ENCODE assay signal across 8 cellular contexts in genomic region chr1:70205076-70205436, GRCh38. TPM values are rescaled to one million over a fixed set of nuclear protein-coding genes. Genes with fewer than 3 reads are reported as not detected.
DNase-seq lines count a peak whose midpoint lies in the region; ATAC-seq, FAIRE-seq and TF ChIP-seq lines count a peak whose summit lies in the region.

No MANE protein-coding gene starts in this region.

- H3K9me3 ChIP-seq in kidney (ENCODE audit: control insufficient read depth in 1 of 2, low read length in 2 of 2): no peaks in the 10 kb centered on the region
- no peaks in the 10 kb centered on the region for H3K9me3 ChIP-seq in thyroid gland

- WGBS in thyroid gland, 2 donors: 0% methylated on average over 10 of the region's 10 CpGs

- no peaks in the 10 kb centered on the region for H3K27me3 ChIP-seq in thyroid gland

- peak overlapping the region; percentile 96 to 99 for H3K9ac ChIP-seq in kidney (ENCODE audit: low read length in 2 of 2)

- no peaks in the 10 kb centered on the region for H3K9me3 Mint-ChIP-seq in activated CD8-positive, alpha-beta memory T cell treated with anti-CD3 and anti-CD28 coated beads, Interleukin-2, amount 10 ng/mL, durations not matched to agents 7 days and 5 days (ENCODE audit: low read depth)
- no peaks in the 10 kb centered on the region for H3K9me3 Mint-ChIP-seq in activated naive CD8-positive, alpha-beta T cell treated with anti-CD3 and anti-CD28 coated beads for 36 hours

- H3K27me3 Mint-ChIP-seq in activated CD8-positive, alpha-beta memory T cell treated with anti-CD3 and anti-CD28 coated beads, Interleukin-2, amount 10 ng/mL, durations not matched to agents 7 days and 5 days: no peaks in the 10 kb centered on the region
- no peaks in the 10 kb centered on the region for H3K27me3 Mint-ChIP-seq in activated naive CD8-positive, alpha-beta T cell treated with anti-CD3 and anti-CD28 coated beads for 36 hours

- ATAC-seq in activated CD8-positive, alpha-beta memory T cell treated with anti-CD3 and anti-CD28 coated beads, Interleukin-2, amount 10 ng/mL, durations not matched to agents 7 days and 5 days: no peak
- ATAC-seq in HG03103 (IDR thresholded peaks at IDR 0.05; ENCODE audit: low read depth, unreplicated experiment): peak; percentile 32

- DNase-seq in activated CD8-positive, alpha-beta memory T cell treated with anti-CD3 and anti-CD28 coated beads, Interleukin-2, amount 10 ng/mL, durations not matched to agents 7 days and 5 days: no peak
- no peak for DNase-seq in activated CD8-positive, alpha-beta memory T cell treated with anti-CD3 and anti-CD28 coated beads, Interleukin-2, amount 50 U/mL, for 4 hours
- no peak for DNase-seq in activated naive CD8-positive, alpha-beta T cell treated with anti-CD3 and anti-CD28 coated beads for 36 hours
- DNase-seq in kidney: no peak
- no peak for DNase-seq in thyroid gland
- no peak for DNase-seq in GM19240 (ENCODE audit: insufficient read length, low spot score)
- no peak for DNase-seq in NCI-H69 (lab: John Stamatoyannopoulos, UW)

- H3K36me3 ChIP-seq in kidney (ENCODE audit: control insufficient read depth in 1 of 2, insufficient read depth in 2 of 2, low read length in 2 of 2) (peaks cover 0 to 2% of the 10 kb centered on the region in 2 donors), thyroid gland (peaks cover 0 to 3% of the 10 kb centered on the region in 2 donors)

- H3K4me1 ChIP-seq in kidney (ENCODE audit: control insufficient read depth in 1 of 2, insufficient read depth in 1 of 2, low read depth in 1 of 2, low read length in 2 of 2): peaks cover 0 to 6% of the 10 kb centered on the region in 2 donors
- peaks cover 19% of the 10 kb centered on the region in 2 donors for H3K4me1 ChIP-seq in thyroid gland

- TF ChIP-seq CTCF in kidney (IDR thresholded peaks at IDR 0.05; ENCODE audit: borderline replicate concordance, extremely low read depth, insufficient read depth): no peak
- no peak for TF ChIP-seq CTCF in thyroid gland (IDR thresholded peaks at IDR 0.05)

- peaks cover 10% of the 10 kb centered on the region for H3K36me3 Mint-ChIP-seq in activated CD8-positive, alpha-beta memory T cell treated with anti-CD3 and anti-CD28 coated beads, Interleukin-2, amount 10 ng/mL, durations not matched to agents 7 days and 5 days
- peaks cover 20% of the 10 kb centered on the region for H3K36me3 Mint-ChIP-seq in activated naive CD8-positive, alpha-beta T cell treated with anti-CD3 and anti-CD28 coated beads for 36 hours

- H3K27ac ChIP-seq in kidney (ENCODE audit: low read depth in 2 of 2, low read length in 2 of 2): peak overlapping the region; percentile 45 to 92
- H3K27ac ChIP-seq in thyroid gland: peak overlapping the region; percentile 4 to 82 (median 82)

- FAIRE-seq in kidney (lab: Jason Lieb, UNC): no peak

- peaks cover 59% of the 10 kb centered on the region for H3K4me1 Mint-ChIP-seq in activated CD8-positive, alpha-beta memory T cell treated with anti-CD3 and anti-CD28 coated beads, Interleukin-2, amount 10 ng/mL, durations not matched to agents 7 days and 5 days
- peaks cover 57% of the 10 kb centered on the region for H3K4me1 Mint-ChIP-seq in activated naive CD8-positive, alpha-beta T cell treated with anti-CD3 and anti-CD28 coated beads for 36 hours

- H3K27ac Mint-ChIP-seq in activated CD8-positive, alpha-beta memory T cell treated with anti-CD3 and anti-CD28 coated beads, Interleukin-2, amount 10 ng/mL, durations not matched to agents 7 days and 5 days: peak overlapping the region; percentile 100
- H3K27ac Mint-ChIP-seq in activated naive CD8-positive, alpha-beta T cell treated with anti-CD3 and anti-CD28 coated beads for 36 hours: peak overlapping the region; percentile 99

- H3K4me3 ChIP-seq in kidney (ENCODE audit: low read length in 2 of 2) (peak overlapping the region; percentile 86 to 100), thyroid gland (replicated peaks in 1 of 3) (peak overlapping the region; percentile 27 to 76 (median 60))

- intact Hi-C loops in kidney (cut with DNase I) (no loop called here), thyroid gland (cut with DNase I) (no loop called here)

- peak overlapping the region; percentile 91 for H3K4me3 Mint-ChIP-seq in activated CD8-positive, alpha-beta memory T cell treated with anti-CD3 and anti-CD28 coated beads, Interleukin-2, amount 10 ng/mL, durations not matched to agents 7 days and 5 days
- peak overlapping the region; percentile 98 for H3K4me3 Mint-ChIP-seq in activated naive CD8-positive, alpha-beta T cell treated with anti-CD3 and anti-CD28 coated beads for 36 hours

- CTCF ChIA-PET in activated CD8-positive, alpha-beta memory T cell treated with anti-CD3 and anti-CD28 coated beads, Interleukin-2, amount 10 ng/mL, durations not matched to agents 7 days and 5 days (lab: Charles Lee): interaction anchor here (1.5 kb wide), 1 partner anchor 876 kb away, joined by 6 read pairs; the partner anchor contains the start of gene ZRANB2

- TF ChIP-seq POLR2A in thyroid gland (IDR thresholded peaks at IDR 0.05): no peak

RNA-seq across cellular contexts. Expression of gene LRRC40, which starts 0.3 kb away (rescaled TPM):
- total RNA-seq in activated CD8-positive, alpha-beta memory T cell treated with anti-CD3 and anti-CD28 coated beads, Interleukin-2, amount 10 ng/mL, durations not matched to agents 7 days and 5 days: 10 to 100 TPM; 17.9 to 20.9 TPM
- 10 to 100 TPM; 22.5 to 23.6 TPM for total RNA-seq in activated naive CD8-positive, alpha-beta T cell treated with anti-CD3 and anti-CD28 coated beads for 36 hours
- total RNA-seq in kidney: 13.3 TPM
- polyA plus RNA-seq in kidney (ENCODE audit: insufficient read depth, low read depth, low replicate concordance): 7.5 TPM
- total RNA-seq in thyroid gland: 10 to 100 TPM; 13.2 to 21.9 (median 17.0) TPM

RNA-seq across cellular contexts. Expression of gene SRSF11, which starts 16.1 kb away (rescaled TPM):
- total RNA-seq in activated CD8-positive, alpha-beta memory T cell treated with anti-CD3 and anti-CD28 coated beads, Interleukin-2, amount 10 ng/mL, durations not matched to agents 7 days and 5 days: 100 to 1,000 TPM; 190 to 196 TPM
- 100 to 1,000 TPM; 187 to 190 TPM for total RNA-seq in activated naive CD8-positive, alpha-beta T cell treated with anti-CD3 and anti-CD28 coated beads for 36 hours
- total RNA-seq in kidney: 135 TPM
- 58.9 TPM for polyA plus RNA-seq in kidney (ENCODE audit: insufficient read depth, low read depth, low replicate concordance)
- 100 to 1,000 TPM; 139 to 325 (median 258) TPM for total RNA-seq in thyroid gland
